12 cellular contexts compared by ENCODE assay signal in genomic region chr1:229155472-229155871, GRCh38.
DNase-seq lines count a peak whose midpoint lies in the region; ATAC-seq and TF ChIP-seq lines count a peak whose summit lies in the region.
"Had no signal": no experiment of that assay in that cellular context is flagged by ENCODE, and none has a peak within 500 bp of the region (broad histone marks: within the 10 kb centered on the region; RNA-seq: fewer than 3 reads in every experiment).

No MANE protein-coding gene starts in this region.

- H3K27ac Mint-ChIP-seq in T-helper 1 cell treated with Interleukin-12 subunit alpha and Interleukin-12 subunit beta and Interleukin-4 antibody, amounts not matched to agents 30 μg/mL and 1 μg/mL, for 36 hours, result peak overlapping the region; percentile 21
- no peak overlapping the region for H3K27ac Mint-ChIP-seq in WTC11
- H3K27ac Mint-ChIP-seq: H9 had no signal

- no peak overlapping the region for H3K4me3 Mint-ChIP-seq in T-helper 1 cell treated with Interleukin-12 subunit alpha and Interleukin-12 subunit beta and Interleukin-4 antibody, amounts not matched to agents 30 μg/mL and 1 μg/mL, for 36 hours
- H3K4me3 Mint-ChIP-seq in WTC11, result no peak overlapping the region
- H3K4me3 Mint-ChIP-seq: H9, natural killer cell had no signal

- peaks cover 11% of the 10 kb centered on the region for H3K4me1 Mint-ChIP-seq in T-helper 1 cell treated with Interleukin-12 subunit alpha and Interleukin-12 subunit beta and Interleukin-4 antibody, amounts not matched to agents 30 μg/mL and 1 μg/mL, for 36 hours (ENCODE audit: low read depth)
- H3K4me1 Mint-ChIP-seq in WTC11, result peaks cover 32% of the 10 kb centered on the region

- ATAC-seq in stimulated activated naive CD8-positive, alpha-beta T cell treated with anti-CD3 and anti-CD28 coated beads, Interleukin-15, Interleukin-2, amounts not matched to agents 100 U/mL and 50 U/mL, for 24 hours, result peak; percentile 77
- ATAC-seq in HG02759 (IDR thresholded peaks at IDR 0.05; ENCODE audit: unreplicated experiment), result no peak
- no peak for ATAC-seq in WTC11

- peak; percentile 61 for DNase-seq in activated CD8-positive, alpha-beta memory T cell treated with anti-CD3 and anti-CD28 coated beads for 24 hours
- DNase-seq in activated CD8-positive, alpha-beta memory T cell treated with anti-CD3 and anti-CD28 coated beads, Interleukin-2, amount 50 U/mL, for 4 hours, result no peak
- DNase-seq in germinal center (ENCODE audit: low spot score) (peak; percentile 55), NCI-H748 (lab: John Stamatoyannopoulos, UW; ENCODE audit: unreplicated experiment) (no peak), WTC11 (ENCODE audit: low spot score) (no peak)
- peak; percentile 26 for DNase-seq in stimulated activated naive CD8-positive, alpha-beta T cell treated with anti-CD3 and anti-CD28 coated beads, Interleukin-15, Interleukin-2, amounts not matched to agents 100 U/mL and 50 U/mL, for 24 hours
- DNase-seq: amniotic stem cell, H9, natural killer cell, NCI-H774 had no signal

- H3K36me3 Mint-ChIP-seq in T-helper 1 cell treated with Interleukin-12 subunit alpha and Interleukin-12 subunit beta and Interleukin-4 antibody, amounts not matched to agents 30 μg/mL and 1 μg/mL, for 36 hours (ENCODE audit: low read depth), result no peaks in the 10 kb centered on the region
- no peaks in the 10 kb centered on the region for H3K36me3 Mint-ChIP-seq in WTC11
- H3K36me3 Mint-ChIP-seq: natural killer cell had no signal

- TF ChIP-seq CTCF in WTC11 (IDR thresholded peaks at IDR 0.05), result no peak

- H3K27me3 Mint-ChIP-seq in T-helper 1 cell treated with Interleukin-12 subunit alpha and Interleukin-12 subunit beta and Interleukin-4 antibody, amounts not matched to agents 30 μg/mL and 1 μg/mL, for 36 hours (ENCODE audit: low read depth), result no peaks in the 10 kb centered on the region
- H3K27me3 Mint-ChIP-seq in WTC11 (ENCODE audit: low read depth), result no peaks in the 10 kb centered on the region; the same call in 1 of the 2 replicates

- POLR2A ChIA-PET in WTC11 (lab: Charles Lee), result interaction anchor here (0.7 kb wide), 1 partner anchor 307 kb away, joined by 3 read pairs; no protein-coding TSS in a partner anchor

- H3K9me3 Mint-ChIP-seq in T-helper 1 cell treated with Interleukin-12 subunit alpha and Interleukin-12 subunit beta and Interleukin-4 antibody, amounts not matched to agents 30 μg/mL and 1 μg/mL, for 36 hours, result no peaks in the 10 kb centered on the region
- no peaks in the 10 kb centered on the region for H3K9me3 Mint-ChIP-seq in WTC11
- H3K9me3 Mint-ChIP-seq: H9, natural killer cell had no signal

- CTCF ChIA-PET in WTC11 (lab: Charles Lee), result no interaction called here

TF ChIP-seq in WTC11, 78 proteins besides CTCF, POLR2A, EP300 and RAD21 (continues in another document):
- TF ChIP-seq SOX15 (CRISPR knock-in tag; IDR thresholded peaks at IDR 0.05), result no peak
- no peak for TF ChIP-seq MAX (CRISPR knock-in tag; IDR thresholded peaks at IDR 0.05)
- TF ChIP-seq ELF4 (CRISPR knock-in tag; IDR thresholded peaks at IDR 0.05; ENCODE audit: low read depth), result no peak
- no peak for TF ChIP-seq FOXK1 (CRISPR knock-in tag; IDR thresholded peaks at IDR 0.05)
- TF ChIP-seq TEAD1 (CRISPR knock-in tag; IDR thresholded peaks at IDR 0.05), result no peak
- TF ChIP-seq MLX (CRISPR knock-in tag; IDR thresholded peaks at IDR 0.05), result no peak
- TF ChIP-seq ZNF512 (CRISPR knock-in tag; IDR thresholded peaks at IDR 0.05; ENCODE audit: borderline replicate concordance), result no peak
- TF ChIP-seq ATF3 (CRISPR knock-in tag; conservative IDR thresholded peaks at IDR 0.05), result no peak
- TF ChIP-seq CDX4 (CRISPR knock-in tag; IDR thresholded peaks at IDR 0.05; ENCODE audit: borderline replicate concordance), result no peak
- TF ChIP-seq STAT6 (CRISPR knock-in tag; conservative IDR thresholded peaks at IDR 0.05; ENCODE audit: low read depth), result no peak
- TF ChIP-seq AR (CRISPR knock-in tag; IDR thresholded peaks at IDR 0.05), result no peak
- no peak for TF ChIP-seq E2F5 (CRISPR knock-in tag; IDR thresholded peaks at IDR 0.05)
- no peak for TF ChIP-seq NR1H2 (CRISPR knock-in tag; IDR thresholded peaks at IDR 0.05)
- no peak for TF ChIP-seq TEAD4 (CRISPR knock-in tag; IDR thresholded peaks at IDR 0.05)
- no peak for TF ChIP-seq ZNF263 (CRISPR knock-in tag; IDR thresholded peaks at IDR 0.05; ENCODE audit: low read depth)
- TF ChIP-seq GRHL2 (CRISPR knock-in tag; IDR thresholded peaks at IDR 0.05; ENCODE audit: insufficient replicate concordance, severe bottlenecking), result no peak

Comparison
In these comparisons a context has a peak if more than half of its experiments do, and no peak if none do; other contexts are left out.
1. DNase-seq: peak in activated CD8-positive, alpha-beta memory T cell treated with anti-CD3 and anti-CD28 coated beads for 24 hours (single experiment), germinal center (single experiment) and stimulated activated naive CD8-positive, alpha-beta T cell treated with anti-CD3 and anti-CD28 coated beads, Interleukin-15, Interleukin-2, amounts not matched to agents 100 U/mL and 50 U/mL, for 24 hours (single experiment); none in activated CD8-positive, alpha-beta memory T cell treated with anti-CD3 and anti-CD28 coated beads, Interleukin-2, amount 50 U/mL, for 4 hours (single experiment), NCI-H748 (single experiment) and WTC11 (single experiment).